ENCODE assay signal across 1 cellular context in genomic region chr19:45643927-45644771, GRCh38.
TF ChIP-seq lines count a peak whose summit lies in the region.

No MANE protein-coding gene starts in this region.

TF ChIP-seq in SK-N-SH, 30 proteins besides CTCF, POLR2A, EP300 and RAD21:
- TF ChIP-seq SMC3 (IDR thresholded peaks at IDR 0.05; ENCODE audit: low read depth, low read length) (no peak), ELF1 (IDR thresholded peaks at IDR 0.05) (no peak), EZH2phosphoT487 (IDR thresholded peaks at IDR 0.05; ENCODE audit: borderline replicate concordance, low read depth) (no peak), CHD2 (IDR thresholded peaks at IDR 0.05; ENCODE audit: low read length, partially characterized antibody) (no peak), NRF1 (IDR thresholded peaks at IDR 0.05; ENCODE audit: low read depth, low read length) (no peak), NFIC (IDR thresholded peaks at IDR 0.05; ENCODE audit: borderline replicate concordance) (no peak), REST (IDR thresholded peaks at IDR 0.05; ENCODE audit: low read depth, low read length) (no peak), GATA2 (CRISPR knock-in tag; IDR thresholded peaks at IDR 0.05) (no peak), MAX (IDR thresholded peaks at IDR 0.05; ENCODE audit: low read depth) (no peak), MXI1 (IDR thresholded peaks at IDR 0.05; ENCODE audit: low read depth, low read length) (no peak), USF2 (IDR thresholded peaks at IDR 0.05; ENCODE audit: borderline replicate concordance, low read depth, low read length) (no peak), FOXM1 (IDR thresholded peaks at IDR 0.05; ENCODE audit: low read depth) (no peak), FOSL2 (IDR thresholded peaks at IDR 0.05; ENCODE audit: borderline replicate concordance, low read depth) (no peak), POLR2AphosphoS5 (IDR thresholded peaks at IDR 0.05; ENCODE audit: low read depth, low read length) (no peak)
TF ChIP-seq in SK-N-SH: peak in this region for 0.
